In genomic region chr14:101889898-101890297, GRCh38 we compare ENCODE assay signal across 11 cellular contexts.
DNase-seq lines count a peak whose midpoint lies in the region; ATAC-seq and TF ChIP-seq lines count a peak whose summit lies in the region.
"Had no signal": no experiment of that assay in that cellular context is flagged by ENCODE, and none has a peak within 500 bp of the region (broad histone marks: within the 10 kb centered on the region; RNA-seq: fewer than 3 reads in every experiment).

No MANE protein-coding gene starts in this region.

- DNase-seq in natural killer cell (no peak), Panc1 (ENCODE audit: low read depth, low spot score) (no peak), fibroblast of peridontal ligament (ENCODE audit: extremely low read depth) (peak; percentile 52), left ventricle myocardium inferior (no peak), DMS153 (lab: John Stamatoyannopoulos, UW) (no peak)
- no peak for DNase-seq in natural killer cell treated with Interleukin-12 subunit alpha and Interleukin-12 subunit beta and Interleukin-15 and Interleukin-18, amount 100 ng/mL, for 72 hours (ENCODE audit: low spot score)
- DNase-seq: activated naive CD8-positive, alpha-beta T cell treated with anti-CD3 and anti-CD28 coated beads, Interleukin-2, amount 10 ng/mL, durations not matched to agents 7 days and 5 days; NK-92 treated with Interleukin-12 subunit alpha and Interleukin-12 subunit beta, amount 100 ng/mL, for 24 hours had no signal

- H3K4me3 ChIP-seq in Panc1 (ENCODE audit: low read depth in 2 of 2, low read length in 2 of 2) (no peak overlapping the region), left ventricle myocardium inferior (no peak overlapping the region)

- H3K4me3 Mint-ChIP-seq in natural killer cell = no peak overlapping the region
- H3K4me3 Mint-ChIP-seq in natural killer cell treated with Interleukin-12 subunit alpha and Interleukin-12 subunit beta and Interleukin-15 and Interleukin-18, amount 100 ng/mL, for 72 hours = no peak overlapping the region
- no peak overlapping the region for H3K4me3 Mint-ChIP-seq in activated T-helper 17 cell treated with anti-CD3 and anti-CD28 coated beads, Interleukin-2, amount 50 U/mL, for 72 hours
- H3K4me3 Mint-ChIP-seq: activated naive CD8-positive, alpha-beta T cell treated with anti-CD3 and anti-CD28 coated beads, Interleukin-2, amount 10 ng/mL, durations not matched to agents 7 days and 5 days had no signal

- ATAC-seq in natural killer cell (peak in 1 of 3 donors; percentile 40), Panc1 (no peak), GM18873 (IDR thresholded peaks at IDR 0.05; ENCODE audit: low FRiP score, unreplicated experiment) (no peak)
- no peak for ATAC-seq in natural killer cell treated with Interleukin-12 subunit alpha and Interleukin-12 subunit beta and Interleukin-15 and Interleukin-18, amount 100 ng/mL, for 72 hours
- ATAC-seq in activated T-helper 17 cell treated with anti-CD3 and anti-CD28 coated beads, Interleukin-2, amount 50 U/mL, for 72 hours (replicated peaks) = no peak

- in situ Hi-C loops in Panc1 (cut with HindIII; ENCODE audit: low pct_unique_long_range_greater_than_20kb, low sequenced_read_pairs) = no loop called here

- no peaks in the 10 kb centered on the region for H3K4me1 ChIP-seq in Panc1 (ENCODE audit: control insufficient read depth, insufficient read depth, low read length)
- no peaks in the 10 kb centered on the region for H3K4me1 ChIP-seq in left ventricle myocardium inferior

- POLR2A ChIA-PET in Panc1 (lab: Charles Lee) = interaction anchor here (0.7 kb wide), 1 partner anchor 80 kb away, joined by 7 read pairs; no protein-coding TSS in a partner anchor

- H3K27me3 ChIP-seq in Panc1 (ENCODE audit: control insufficient read depth, insufficient read depth, low read length) = no peaks in the 10 kb centered on the region
- no peaks in the 10 kb centered on the region for H3K27me3 ChIP-seq in left ventricle myocardium inferior (ENCODE audit: low read depth)

- CTCF ChIA-PET in Panc1 (lab: Charles Lee) = no interaction called here

- intact Hi-C loops in natural killer cell (cut with micrococcal nuclease) = loop anchor here (5.0 kb wide), 1 partner anchor 118 kb away; no protein-coding TSS in a partner anchor
- intact Hi-C loops in Panc1 (cut with micrococcal nuclease; ENCODE audit: unreplicated experiment) = no loop called here
- intact Hi-C loops in left ventricle myocardium inferior (cut with micrococcal nuclease) = no loop called here

- BruUV-seq in Panc1 (replicated peaks; lab: Mats Ljungman, UMichigan) = TSS peak; percentile 41

- peaks cover 7% of the 10 kb centered on the region; the same call in 1 of the 2 replicates for H3K36me3 ChIP-seq in Panc1 (ENCODE audit: control insufficient read depth, insufficient read depth, low read length)
- H3K36me3 ChIP-seq in left ventricle myocardium inferior = peaks cover 80% of the 10 kb centered on the region

- H3K4me1 Mint-ChIP-seq in natural killer cell = no peaks in the 10 kb centered on the region
- H3K4me1 Mint-ChIP-seq in natural killer cell treated with Interleukin-12 subunit alpha and Interleukin-12 subunit beta and Interleukin-15 and Interleukin-18, amount 100 ng/mL, for 72 hours (ENCODE audit: low read depth in 2 of 2) = no peaks in the 10 kb centered on the region
- no peaks in the 10 kb centered on the region for H3K4me1 Mint-ChIP-seq in activated T-helper 17 cell treated with anti-CD3 and anti-CD28 coated beads, Interleukin-2, amount 50 U/mL, for 72 hours
- H3K4me1 Mint-ChIP-seq: activated naive CD8-positive, alpha-beta T cell treated with anti-CD3 and anti-CD28 coated beads, Interleukin-2, amount 10 ng/mL, durations not matched to agents 7 days and 5 days had no signal

- H3K36me3 Mint-ChIP-seq in natural killer cell = no peaks in the 10 kb centered on the region
- H3K36me3 Mint-ChIP-seq in natural killer cell treated with Interleukin-12 subunit alpha and Interleukin-12 subunit beta and Interleukin-15 and Interleukin-18, amount 100 ng/mL, for 72 hours = no peaks in the 10 kb centered on the region
- H3K36me3 Mint-ChIP-seq in activated T-helper 17 cell treated with anti-CD3 and anti-CD28 coated beads, Interleukin-2, amount 50 U/mL, for 72 hours (ENCODE audit: low read depth) = peaks cover 99% of the 10 kb centered on the region

- H3K9me3 ChIP-seq in Panc1 (ENCODE audit: control insufficient read depth, insufficient read depth, low read depth, low read length) = no peaks in the 10 kb centered on the region
- H3K9me3 ChIP-seq in left ventricle myocardium inferior (replicated peaks) = peaks cover 10% of the 10 kb centered on the region

- no peak overlapping the region for H3K27ac ChIP-seq in Panc1 (ENCODE audit: low read length)
- no peak overlapping the region for H3K27ac ChIP-seq in left ventricle myocardium inferior (replicated peaks)
- H3K27ac ChIP-seq: epithelial cell of prostate had no signal

- H3K27ac Mint-ChIP-seq in natural killer cell = peak overlapping the region; percentile 58 to 72
- peak overlapping the region in 1 of 2 donors; percentile 10 for H3K27ac Mint-ChIP-seq in natural killer cell treated with Interleukin-12 subunit alpha and Interleukin-12 subunit beta and Interleukin-15 and Interleukin-18, amount 100 ng/mL, for 72 hours
- no peak overlapping the region for H3K27ac Mint-ChIP-seq in activated T-helper 17 cell treated with anti-CD3 and anti-CD28 coated beads, Interleukin-2, amount 50 U/mL, for 72 hours
- H3K27ac Mint-ChIP-seq: activated naive CD8-positive, alpha-beta T cell treated with anti-CD3 and anti-CD28 coated beads, Interleukin-2, amount 10 ng/mL, durations not matched to agents 7 days and 5 days had no signal

- H3K9me3 Mint-ChIP-seq in natural killer cell = no peaks in the 10 kb centered on the region
- H3K9me3 Mint-ChIP-seq in natural killer cell treated with Interleukin-12 subunit alpha and Interleukin-12 subunit beta and Interleukin-15 and Interleukin-18, amount 100 ng/mL, for 72 hours = no peaks in the 10 kb centered on the region
- H3K9me3 Mint-ChIP-seq in activated T-helper 17 cell treated with anti-CD3 and anti-CD28 coated beads, Interleukin-2, amount 50 U/mL, for 72 hours = no peaks in the 10 kb centered on the region
- H3K9me3 Mint-ChIP-seq: activated naive CD8-positive, alpha-beta T cell treated with anti-CD3 and anti-CD28 coated beads, Interleukin-2, amount 10 ng/mL, durations not matched to agents 7 days and 5 days had no signal

- TF ChIP-seq CTCF in natural killer cell (IDR thresholded peaks at IDR 0.05) = no peak
- no peak for TF ChIP-seq CTCF in Panc1 (IDR thresholded peaks at IDR 0.05)
- no peak for TF ChIP-seq CTCF in left ventricle myocardium inferior (IDR thresholded peaks at IDR 0.05; ENCODE audit: borderline replicate concordance)

- no peaks in the 10 kb centered on the region for H3K27me3 Mint-ChIP-seq in natural killer cell (ENCODE audit: low read depth in 2 of 2)
- no peaks in the 10 kb centered on the region for H3K27me3 Mint-ChIP-seq in natural killer cell treated with Interleukin-12 subunit alpha and Interleukin-12 subunit beta and Interleukin-15 and Interleukin-18, amount 100 ng/mL, for 72 hours
- no peaks in the 10 kb centered on the region for H3K27me3 Mint-ChIP-seq in activated T-helper 17 cell treated with anti-CD3 and anti-CD28 coated beads, Interleukin-2, amount 50 U/mL, for 72 hours
- H3K27me3 Mint-ChIP-seq: activated naive CD8-positive, alpha-beta T cell treated with anti-CD3 and anti-CD28 coated beads, Interleukin-2, amount 10 ng/mL, durations not matched to agents 7 days and 5 days had no signal
